ENCODE assay signal across 1 cellular context in the genomic region with DNA sequence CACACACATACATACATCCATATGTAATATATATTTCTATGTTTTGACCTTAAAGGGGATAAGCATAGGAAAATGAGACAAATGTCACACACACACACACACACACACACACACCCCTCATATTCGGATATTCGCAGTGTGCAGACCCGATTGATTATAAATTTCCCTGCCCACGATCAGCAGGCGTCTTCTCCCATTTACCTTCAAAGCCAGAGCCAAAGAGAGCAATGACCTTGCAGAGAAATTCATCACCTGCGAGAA.
TF ChIP-seq lines count a peak whose summit lies in the region.

No MANE protein-coding gene starts in this region.

TF ChIP-seq in GM23338, 12 proteins besides CTCF, POLR2A, EP300 and RAD21 (continued from another document):
- TF ChIP-seq, protein P1, sequence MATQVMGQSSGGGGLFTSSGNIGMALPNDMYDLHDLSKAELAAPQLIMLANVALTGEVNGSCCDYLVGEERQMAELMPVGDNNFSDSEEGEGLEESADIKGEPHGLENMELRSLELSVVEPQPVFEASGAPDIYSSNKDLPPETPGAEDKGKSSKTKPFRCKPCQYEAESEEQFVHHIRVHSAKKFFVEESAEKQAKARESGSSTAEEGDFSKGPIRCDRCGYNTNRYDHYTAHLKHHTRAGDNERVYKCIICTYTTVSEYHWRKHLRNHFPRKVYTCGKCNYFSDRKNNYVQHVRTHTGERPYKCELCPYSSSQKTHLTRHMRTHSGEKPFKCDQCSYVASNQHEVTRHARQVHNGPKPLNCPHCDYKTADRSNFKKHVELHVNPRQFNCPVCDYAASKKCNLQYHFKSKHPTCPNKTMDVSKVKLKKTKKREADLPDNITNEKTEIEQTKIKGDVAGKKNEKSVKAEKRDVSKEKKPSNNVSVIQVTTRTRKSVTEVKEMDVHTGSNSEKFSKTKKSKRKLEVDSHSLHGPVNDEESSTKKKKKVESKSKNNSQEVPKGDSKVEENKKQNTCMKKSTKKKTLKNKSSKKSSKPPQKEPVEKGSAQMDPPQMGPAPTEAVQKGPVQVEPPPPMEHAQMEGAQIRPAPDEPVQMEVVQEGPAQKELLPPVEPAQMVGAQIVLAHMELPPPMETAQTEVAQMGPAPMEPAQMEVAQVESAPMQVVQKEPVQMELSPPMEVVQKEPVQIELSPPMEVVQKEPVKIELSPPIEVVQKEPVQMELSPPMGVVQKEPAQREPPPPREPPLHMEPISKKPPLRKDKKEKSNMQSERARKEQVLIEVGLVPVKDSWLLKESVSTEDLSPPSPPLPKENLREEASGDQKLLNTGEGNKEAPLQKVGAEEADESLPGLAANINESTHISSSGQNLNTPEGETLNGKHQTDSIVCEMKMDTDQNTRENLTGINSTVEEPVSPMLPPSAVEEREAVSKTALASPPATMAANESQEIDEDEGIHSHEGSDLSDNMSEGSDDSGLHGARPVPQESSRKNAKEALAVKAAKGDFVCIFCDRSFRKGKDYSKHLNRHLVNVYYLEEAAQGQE (IDR thresholded peaks at IDR 0.05; ENCODE audit: unreplicated experiment): no peak
- TF ChIP-seq ZNF331 (CRISPR knock-in tag; IDR thresholded peaks at IDR 0.05; ENCODE audit: low read depth): no peak
TF ChIP-seq in GM23338: peak in this region for 0.
